17 cellular contexts compared by ENCODE assay signal in genomic region chr2:29097569-29097968, GRCh38. TPM values are rescaled to one million over a fixed set of nuclear protein-coding genes. Genes with fewer than 3 reads are reported as not detected.
"Had no signal": no experiment of that assay in that cellular context is flagged by ENCODE, and none has a peak within 500 bp of the region (broad histone marks: within the 10 kb centered on the region; RNA-seq: fewer than 3 reads in every experiment).

No MANE protein-coding gene starts in this region.

- DNase-seq: activated CD4-positive, alpha-beta T cell treated with anti-CD3 and anti-CD28 coated beads, Interleukin-2, amount 10 ng/mL, durations not matched to agents 24 days and 14 days; activated CD8-positive, alpha-beta T cell treated with anti-CD3 and anti-CD28 coated beads for 36 hours; activated naive CD4-positive, alpha-beta T cell; activated naive CD8-positive, alpha-beta T cell treated with anti-CD3 and anti-CD28 coated beads, Interleukin-2, amount 10 ng/mL, durations not matched to agents 7 days and 5 days; activated T-cell treated with anti-CD3 and anti-CD28 coated beads, Interleukin-2, amount 50 U/mL, for 1 hour; amygdala; effector CD4-positive, alpha-beta T cell; gastrocnemius medialis; midbrain; transverse colon had no signal

- H3K27ac ChIP-seq: coronary artery, gastrocnemius medialis, prostate gland, right atrium auricular region, skin epidermis, transverse colon, vagina had no signal

- ATAC-seq: activated CD8-positive, alpha-beta T cell treated with anti-CD3 and anti-CD28 coated beads for 36 hours; activated T-helper 17 cell treated with anti-CD3 and anti-CD28 coated beads, Interleukin-2, amount 50 U/mL, for 72 hours; gastrocnemius medialis had no signal

RNA-seq across cellular contexts. Expression of gene PCARE, which starts 23.2 kb away (rescaled TPM):
- total RNA-seq: activated CD4-positive, alpha-beta T cell treated with anti-CD3 and anti-CD28 coated beads, Interleukin-2, amount 10 ng/mL, durations not matched to agents 24 days and 14 days; activated CD8-positive, alpha-beta T cell treated with anti-CD3 and anti-CD28 coated beads for 36 hours; activated naive CD8-positive, alpha-beta T cell treated with anti-CD3 and anti-CD28 coated beads, Interleukin-2, amount 10 ng/mL, durations not matched to agents 7 days and 5 days; activated T-helper 17 cell treated with anti-CD3 and anti-CD28 coated beads, Interleukin-2, amount 50 U/mL, for 72 hours; left lobe of liver; prostate gland; vagina had no signal
